16 cellular contexts compared by ENCODE assay signal in genomic region chr7:35680403-35681013, GRCh38. TPM values are rescaled to one million over a fixed set of nuclear protein-coding genes. Genes with fewer than 3 reads are reported as not detected.
DNase-seq lines count a peak whose midpoint lies in the region; ATAC-seq and TF ChIP-seq lines count a peak whose summit lies in the region.
"Had no signal": no experiment of that assay in that cellular context is flagged by ENCODE, and none has a peak within 500 bp of the region (broad histone marks: within the 10 kb centered on the region; RNA-seq: fewer than 3 reads in every experiment).

No MANE protein-coding gene starts in this region.

- H3F3A ChIP-seq in SK-N-SH (replicated peaks; ENCODE audit: insufficient read depth) = no peaks in the 10 kb centered on the region

- DNase-seq in SK-N-SH (no peak), H7 (peak; percentile 37), natural killer cell (no peak), erythroblast (lab: John Stamatoyannopoulos, UW) (no peak), glutamatergic neuron (no peak), NCI-H524 treated with DMSO at 0.1 percent for 48 hours (lab: John Stamatoyannopoulos, UW) (no peak)
- DNase-seq: activated effector memory CD4-positive, alpha-beta T cell treated with anti-CD3 and anti-CD28 coated beads, Interleukin-2, amount 50 U/mL, for 16 hours; heart left ventricle; NCI-H1092 treated with DMSO at 0.1 percent for 48 hours; NCI-H82; SHP77 treated with DMSO at 0.1 percent for 48 hours; upper lobe of left lung had no signal

- H3K4me1 ChIP-seq in SK-N-SH (ENCODE audit: control insufficient read depth in 1 of 2, insufficient read depth in 2 of 2, low read depth in 1 of 2, low read length in 1 of 2) = no peaks in the 10 kb centered on the region
- H3K4me1 ChIP-seq: parathyroid adenoma had no signal

- no peak overlapping the region for H3K4me3 ChIP-seq in SK-N-SH (ENCODE audit: low read depth in 2 of 2, low read length in 1 of 2)
- H3K4me3 ChIP-seq in H7 (ENCODE audit: insufficient read depth, low read depth, low read length) = no peak overlapping the region
- H3K4me3 ChIP-seq: HAP-1, heart left ventricle, upper lobe of left lung had no signal

- no peak overlapping the region for H2AFZ ChIP-seq in SK-N-SH (ENCODE audit: low read depth)
- H2AFZ ChIP-seq: parathyroid adenoma had no signal

- no peak overlapping the region for H3K9ac ChIP-seq in SK-N-SH
- H3K9ac ChIP-seq: parathyroid adenoma had no signal

- H3K27ac ChIP-seq in SK-N-SH (ENCODE audit: low read depth in 2 of 2, low read length in 1 of 2) = no peak overlapping the region
- H3K27ac ChIP-seq: heart left ventricle, parathyroid adenoma, upper lobe of left lung had no signal

- peaks cover 68% of the 10 kb centered on the region for H4K20me1 ChIP-seq in SK-N-SH (ENCODE audit: insufficient read depth)

- ATAC-seq in SK-N-SH treated with all-trans-retinoic acid at 6 μM for 48 hours (peak; percentile 35; the same call in 2 of the 3 replicates), natural killer cell (peak; percentile 71 to 78 (median 75))

- H3K36me3 Mint-ChIP-seq in activated naive CD8-positive, alpha-beta T cell = peaks cover 20% of the 10 kb centered on the region
- H3K36me3 Mint-ChIP-seq in natural killer cell (no peaks in the 10 kb centered on the region), glutamatergic neuron (ENCODE audit: unreplicated experiment) (peaks cover 8% of the 10 kb centered on the region)

- H3K9me3 Mint-ChIP-seq in activated naive CD8-positive, alpha-beta T cell (ENCODE audit: low read depth) = no peaks in the 10 kb centered on the region
- no peaks in the 10 kb centered on the region for H3K9me3 Mint-ChIP-seq in natural killer cell
- H3K9me3 Mint-ChIP-seq in glutamatergic neuron (ENCODE audit: unreplicated experiment) = no peaks in the 10 kb centered on the region

- POLR2A ChIA-PET in SK-N-SH (lab: Yijun Ruan, JAX) = no interaction called here

- TF ChIP-seq POLR2A in erythroblast (IDR thresholded peaks at IDR 0.05; ENCODE audit: low read length) = no peak

- H3K4me3 Mint-ChIP-seq in activated naive CD8-positive, alpha-beta T cell = peak overlapping the region; percentile 51
- H3K4me3 Mint-ChIP-seq in natural killer cell (peak overlapping the region; percentile 55), glutamatergic neuron (ENCODE audit: unreplicated experiment) (no peak overlapping the region)

- WGBS in SK-N-SH (ENCODE audit: low lambda C conversion rate) = 95% methylated on average over 2 of the region's 2 CpGs

- peak overlapping the region; percentile 41 for H3K27ac Mint-ChIP-seq in activated naive CD8-positive, alpha-beta T cell
- peak overlapping the region; percentile 68 to 83 for H3K27ac Mint-ChIP-seq in natural killer cell
- H3K27ac Mint-ChIP-seq in glutamatergic neuron (ENCODE audit: unreplicated experiment) = no peak overlapping the region

- H3K36me3 ChIP-seq in SK-N-SH (replicated peaks in 1 of 2; ENCODE audit: control insufficient read depth in 1 of 2, insufficient read depth in 2 of 2, low read length in 1 of 2) = peaks cover 0 to 19% of the 10 kb centered on the region in 2 experiments
- H3K36me3 ChIP-seq in H7 (replicated peaks; ENCODE audit: control insufficient read depth, insufficient read depth, low read length) = no peaks in the 10 kb centered on the region
- H3K36me3 ChIP-seq: HAP-1 had no signal

- H3K4me2 ChIP-seq in SK-N-SH = no peak overlapping the region

- TF ChIP-seq RAD21 in SK-N-SH (IDR thresholded peaks at IDR 0.05; ENCODE audit: low read length) = no peak

- H3K27me3 Mint-ChIP-seq in activated naive CD8-positive, alpha-beta T cell = no peaks in the 10 kb centered on the region
- H3K27me3 Mint-ChIP-seq in natural killer cell (ENCODE audit: low read depth in 2 of 2) (no peaks in the 10 kb centered on the region), glutamatergic neuron (ENCODE audit: unreplicated experiment) (no peaks in the 10 kb centered on the region)

- no peaks in the 10 kb centered on the region for H3K9me2 ChIP-seq in SK-N-SH

- H3K9me3 ChIP-seq in SK-N-SH = no peaks in the 10 kb centered on the region
- H3K9me3 ChIP-seq: HAP-1, upper lobe of left lung had no signal

- no peak for TF ChIP-seq EP300 in SK-N-SH (IDR thresholded peaks at IDR 0.05; ENCODE audit: borderline replicate concordance in 1 of 2, low read depth in 1 of 2, low read length in 1 of 2)

- peaks cover 100% of the 10 kb centered on the region for H3K79me2 ChIP-seq in SK-N-SH (ENCODE audit: insufficient read depth)

- CTCF ChIA-PET in SK-N-SH (lab: Yijun Ruan, JAX) = interaction anchor here (0.6 to 1.0 kb wide), 3 partner anchors 11 to 56 kb away, joined by 3 to 4 read pairs (median 3); no protein-coding TSS in a partner anchor

- TF ChIP-seq CTCF in SK-N-SH (IDR thresholded peaks at IDR 0.05) (no peak), natural killer cell (IDR thresholded peaks at IDR 0.05) (no peak), glutamatergic neuron (IDR thresholded peaks at IDR 0.05; ENCODE audit: partially characterized antibody, unreplicated experiment) (no peak)

- H3K27me3 ChIP-seq in SK-N-SH (ENCODE audit: insufficient read depth) (no peaks in the 10 kb centered on the region), H7 (ENCODE audit: control insufficient read depth, insufficient read depth, low read length) (no peaks in the 10 kb centered on the region)
- H3K27me3 ChIP-seq: heart left ventricle, upper lobe of left lung had no signal

- intact Hi-C loops in natural killer cell (cut with micrococcal nuclease) = loop anchor here (2.0 kb wide), 1 partner anchor 14 kb away; the partner anchor contains the start of gene HERPUD2

- H3K4me1 Mint-ChIP-seq in activated naive CD8-positive, alpha-beta T cell (ENCODE audit: low read depth) = peaks cover 73% of the 10 kb centered on the region
- H3K4me1 Mint-ChIP-seq in natural killer cell = peaks cover 63 to 64% of the 10 kb centered on the region in 2 donors
- peaks cover 2% of the 10 kb centered on the region for H3K4me1 Mint-ChIP-seq in glutamatergic neuron (ENCODE audit: low read depth, unreplicated experiment)

TF ChIP-seq in SK-N-SH treated with all-trans-retinoic acid at 6 μM for 48 hours, 23 proteins besides CTCF, POLR2A, EP300 and RAD21 (continues in another document):
- TF ChIP-seq ZC3H10 (CRISPR knock-in tag; IDR thresholded peaks at IDR 0.05) (no peak), ZNF8 (CRISPR knock-in tag; IDR thresholded peaks at IDR 0.05) (no peak), ISL1 (CRISPR knock-in tag; IDR thresholded peaks at IDR 0.05) (no peak), TCF4 (CRISPR knock-in tag; IDR thresholded peaks at IDR 0.05; ENCODE audit: borderline replicate concordance) (no peak), ARNTL (CRISPR knock-in tag; IDR thresholded peaks at IDR 0.05; ENCODE audit: borderline replicate concordance, low read depth) (no peak), CSDC2 (CRISPR knock-in tag; IDR thresholded peaks at IDR 0.05) (no peak), CREB5 (CRISPR knock-in tag; IDR thresholded peaks at IDR 0.05; ENCODE audit: low read depth) (no peak), ESRRG (CRISPR knock-in tag; IDR thresholded peaks at IDR 0.05) (no peak), ZFP30 (CRISPR knock-in tag; IDR thresholded peaks at IDR 0.05) (no peak)

TF ChIP-seq in SK-N-SH, 30 proteins besides CTCF, POLR2A, EP300 and RAD21 (continues in another document):
- no peak for TF ChIP-seq TAF1 (IDR thresholded peaks at IDR 0.05; ENCODE audit: borderline replicate concordance, low read depth, low read length)
- no peak for TF ChIP-seq FOXJ3 (CRISPR knock-in tag; IDR thresholded peaks at IDR 0.05)
- TF ChIP-seq POLR2AphosphoS5 (IDR thresholded peaks at IDR 0.05; ENCODE audit: low read depth, low read length) = no peak
- no peak for TF ChIP-seq MXI1 (IDR thresholded peaks at IDR 0.05; ENCODE audit: low read depth, low read length)
- no peak for TF ChIP-seq SMC3 (IDR thresholded peaks at IDR 0.05; ENCODE audit: low read depth, low read length)
- TF ChIP-seq GABPA (IDR thresholded peaks at IDR 0.05; ENCODE audit: low read depth) = no peak
- no peak for TF ChIP-seq YY1 (IDR thresholded peaks at IDR 0.05; ENCODE audit: low read depth)
- TF ChIP-seq, protein P1, sequence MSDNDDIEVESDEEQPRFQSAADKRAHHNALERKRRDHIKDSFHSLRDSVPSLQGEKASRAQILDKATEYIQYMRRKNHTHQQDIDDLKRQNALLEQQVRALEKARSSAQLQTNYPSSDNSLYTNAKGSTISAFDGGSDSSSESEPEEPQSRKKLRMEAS (IDR thresholded peaks at IDR 0.05; ENCODE audit: low read depth) = no peak
- TF ChIP-seq NRF1 (IDR thresholded peaks at IDR 0.05; ENCODE audit: low read depth, low read length) = no peak
- TF ChIP-seq FOXM1 (IDR thresholded peaks at IDR 0.05; ENCODE audit: low read depth) = no peak
- no peak for TF ChIP-seq TCF12 (IDR thresholded peaks at IDR 0.05)
- TF ChIP-seq, protein P2, sequence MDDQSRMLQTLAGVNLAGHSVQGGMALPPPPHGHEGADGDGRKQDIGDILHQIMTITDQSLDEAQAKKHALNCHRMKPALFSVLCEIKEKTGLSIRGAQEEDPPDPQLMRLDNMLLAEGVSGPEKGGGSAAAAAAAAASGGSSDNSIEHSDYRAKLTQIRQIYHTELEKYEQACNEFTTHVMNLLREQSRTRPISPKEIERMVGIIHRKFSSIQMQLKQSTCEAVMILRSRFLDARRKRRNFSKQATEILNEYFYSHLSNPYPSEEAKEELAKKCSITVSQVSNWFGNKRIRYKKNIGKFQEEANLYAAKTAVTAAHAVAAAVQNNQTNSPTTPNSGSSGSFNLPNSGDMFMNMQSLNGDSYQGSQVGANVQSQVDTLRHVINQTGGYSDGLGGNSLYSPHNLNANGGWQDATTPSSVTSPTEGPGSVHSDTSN (IDR thresholded peaks at IDR 0.05) = no peak
- no peak for TF ChIP-seq RFX5 (IDR thresholded peaks at IDR 0.05; ENCODE audit: low read length)
- TF ChIP-seq USF2 (IDR thresholded peaks at IDR 0.05; ENCODE audit: borderline replicate concordance, low read depth, low read length) = no peak

RNA-seq across cellular contexts. Expression of gene HERPUD2, which starts 14.4 kb away (rescaled TPM):
- 39.2 and 48.3 TPM in 2 replicates for polyA plus RNA-seq in SK-N-SH (2012; rRNA removed)
- polyA plus RNA-seq in SK-N-SH (2012; cell fraction: cytosol; rRNA removed) = 32.4 and 42.3 TPM in 2 replicates
- 17.4 and 26.3 TPM in 2 replicates for polyA plus RNA-seq in SK-N-SH (2012; cell fraction: nucleus; rRNA removed)
- total RNA-seq in H7 (2014; rRNA removed; shearing (Covaris generic)) = 15.9 and 16.7 TPM in 2 replicates
- total RNA-seq in natural killer cell (100 to 1,000 TPM; 103 to 112 (median 111) TPM), glutamatergic neuron (ENCODE audit: unreplicated experiment) (28.2 TPM)
